ENCODE assay signal across 8 cellular contexts in genomic region chr7:7640221-7641128, GRCh38. TPM values are rescaled to one million over a fixed set of nuclear protein-coding genes. Genes with fewer than 3 reads are reported as not detected.
DNase-seq lines count a peak whose midpoint lies in the region; ATAC-seq and TF ChIP-seq lines count a peak whose summit lies in the region.

Gene UMAD1 (plus strand): TSS chr7:7640752. CDS start chr7:7673372, 32,620 bp downstream.

- ATAC-seq in GM18498 (IDR thresholded peaks at IDR 0.05; ENCODE audit: unreplicated experiment) = peak; percentile 98
- peak; percentile 98 for ATAC-seq in HG02938 (IDR thresholded peaks at IDR 0.05; ENCODE audit: unreplicated experiment)
- peak; percentile 100 for ATAC-seq in left ventricle myocardium superior

- H3K36me3 ChIP-seq in prostate gland = no peaks in the 10 kb centered on the region
- H3K36me3 ChIP-seq in urinary bladder (ENCODE audit: insufficient read depth) = no peaks in the 10 kb centered on the region

- intact Hi-C loops in left ventricle myocardium superior (cut with micrococcal nuclease) (no loop called here), prostate gland (cut with DNase I) (loop anchor here (2.0 to 10.0 kb wide), 2 partner anchors 74 to 324 kb away; partner anchors contain the start of genes GLCCI1 and MIOS)

- H3K27me3 ChIP-seq in prostate gland (replicated peaks; ENCODE audit: insufficient read depth) = no peaks in the 10 kb centered on the region

- no peak for TF ChIP-seq CTCF in prostate gland (IDR thresholded peaks at IDR 0.05)

- H3K4me3 ChIP-seq in prostate gland = peak within 1 kb of the TSS; percentile 78 to 83
- H3K4me3 ChIP-seq in urinary bladder (ENCODE audit: low read depth, low read length) = peak within 1 kb of the TSS; percentile 73

- no peaks in the 10 kb centered on the region for H3K9me3 ChIP-seq in prostate gland

- DNase-seq in NCI-H187 (lab: John Stamatoyannopoulos, UW) = peak; percentile 92 to 98
- peak; percentile 88 to 100 (median 98) for DNase-seq in T-helper 2 cell
- DNase-seq in left ventricle myocardium superior = peak; percentile 98
- peak; percentile 99 for DNase-seq in prostate gland (ENCODE audit: low spot score)

- H3K27ac ChIP-seq in angular gyrus (ENCODE audit: low read depth, low read length) (peak within 1 kb of the TSS; percentile 70), prostate gland (peak within 1 kb of the TSS; percentile 95 to 96), urinary bladder (ENCODE audit: low read depth) (peak within 1 kb of the TSS; percentile 68)

- H3K4me1 ChIP-seq in prostate gland (replicated peaks) (no peaks in the 10 kb centered on the region), urinary bladder (ENCODE audit: insufficient read depth) (no peaks in the 10 kb centered on the region)

- WGBS in prostate gland = under 1% methylated on average over 62 of the region's 68 CpGs
- under 1% methylated on average over 68 of the region's 68 CpGs for WGBS in urinary bladder

- peak; percentile 71 for TF ChIP-seq POLR2A in prostate gland (IDR thresholded peaks at IDR 0.05)

RNA-seq across cellular contexts. Expression of gene UMAD1, which starts in this region (rescaled TPM):
- 14.4 TPM for total RNA-seq in left ventricle myocardium superior
- 10 to 100 TPM; 19.5 to 31.4 TPM for total RNA-seq in prostate gland
- total RNA-seq in urinary bladder = 14.6 TPM
- 15.8 TPM for polyA plus RNA-seq in urinary bladder

Comparison
In these comparisons a context has a peak if more than half of its experiments do, and no peak if none do; other contexts are left out.
1. Peak in every context shown above with its lines: DNase-seq, ATAC-seq, H3K4me3 ChIP-seq and H3K27ac ChIP-seq.